In the genomic region with DNA sequence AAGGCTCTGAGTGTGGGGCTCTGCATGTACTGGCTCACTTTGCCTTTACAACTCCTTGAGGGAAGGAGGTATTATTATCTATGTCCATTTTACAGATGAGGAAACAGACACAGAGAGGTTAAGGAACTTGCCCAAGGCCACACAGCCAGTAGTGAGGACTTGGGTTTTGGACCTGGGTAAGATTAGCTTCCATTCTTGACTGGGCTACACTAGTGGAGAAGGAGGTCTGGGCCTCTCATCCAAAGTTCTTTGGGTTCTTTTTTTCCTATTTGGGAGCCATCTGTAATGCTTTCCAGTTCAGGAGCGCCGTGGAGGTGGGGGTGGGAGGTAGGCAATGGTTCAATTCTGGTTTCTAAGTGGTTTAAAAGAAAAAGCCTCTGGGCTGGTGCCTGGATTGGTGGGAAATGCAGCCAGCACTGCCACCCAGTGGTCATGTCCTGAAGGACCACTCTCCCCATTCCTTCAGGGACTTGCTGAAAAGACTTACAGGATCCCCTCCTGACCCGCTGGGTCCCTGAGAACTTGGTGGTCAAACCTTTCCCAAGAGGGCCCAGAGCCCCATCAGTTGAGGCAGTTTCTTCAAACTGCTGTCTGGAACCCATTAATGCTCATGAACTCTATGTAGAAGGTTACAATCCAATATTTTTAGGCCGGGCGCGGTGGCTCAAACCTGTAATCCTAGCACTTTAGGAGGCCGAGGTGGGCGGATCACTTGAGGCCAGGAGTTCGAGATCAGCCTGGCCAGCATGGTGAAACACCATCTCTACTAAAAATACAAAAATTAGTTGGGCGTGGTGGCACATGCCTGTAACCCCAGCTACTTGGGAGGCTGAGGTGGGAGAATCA, we compare ENCODE assay signal across 8 cellular contexts. TPM values are rescaled to one million over a fixed set of nuclear protein-coding genes. Genes with fewer than 3 reads are reported as not detected.
DNase-seq lines count a peak whose midpoint lies in the region; ATAC-seq and TF ChIP-seq lines count a peak whose summit lies in the region.

No MANE protein-coding gene starts in this region.

- ATAC-seq in GM19468 (IDR thresholded peaks at IDR 0.05; ENCODE audit: extremely low read depth, unreplicated experiment) (peak; percentile 58), Right ventricle myocardium superior (ENCODE audit: poor library complexity) (peak; percentile 85), GM21786 (IDR thresholded peaks at IDR 0.05; ENCODE audit: unreplicated experiment) (no peak)

- TF ChIP-seq RAD21 in Ishikawa (IDR thresholded peaks at IDR 0.05; ENCODE audit: low read depth), result peak; percentile 92

- no peak for TF ChIP-seq EP300 in Ishikawa (IDR thresholded peaks at IDR 0.05; ENCODE audit: borderline replicate concordance)

- DNase-seq in D341Med (ENCODE audit: low spot score), result peak; percentile 81
- peak; percentile 74 for DNase-seq in SK-N-DZ (ENCODE audit: low spot score)
- DNase-seq in activated naive CD4-positive, alpha-beta T cell treated with anti-CD3 and anti-CD28 coated beads, Interleukin-2, amount 50 U/mL, for 16 hours, result peak; percentile 70
- peak; percentile 67 for DNase-seq in Right ventricle myocardium superior
- peak; percentile 87 for DNase-seq in posterior vena cava (ENCODE audit: low spot score)

- intact Hi-C loops in Right ventricle myocardium superior (cut with DNase I) (loop anchor here (2.0 to 5.0 kb wide), 2 partner anchors 79 to 171 kb away; no protein-coding TSS in a partner anchor), posterior vena cava (cut with DNase I) (loop anchor here (5.0 kb wide), 3 partner anchors 81 to 271 kb away; no protein-coding TSS in a partner anchor)

TF ChIP-seq in Ishikawa, 13 proteins besides CTCF, POLR2A, EP300 and RAD21:
- TF ChIP-seq TEAD4 (IDR thresholded peaks at IDR 0.05), result no peak
- no peak for TF ChIP-seq TCF12 (IDR thresholded peaks at IDR 0.05; ENCODE audit: low read depth)
- no peak for TF ChIP-seq CREB1 (IDR thresholded peaks at IDR 0.05; ENCODE audit: low read depth)
- TF ChIP-seq TAF1 (IDR thresholded peaks at IDR 0.05; ENCODE audit: low read depth), result no peak
- no peak for TF ChIP-seq YY1 (IDR thresholded peaks at IDR 0.05; ENCODE audit: low read depth)

RNA-seq across cellular contexts. Expression of a gene that starts 38.6 kb away (rescaled TPM):
- polyA plus RNA-seq in SK-N-DZ (2014; cell fraction: cytosol; rRNA removed), result not detected in 2 replicates
- not detected in 2 replicates for polyA plus RNA-seq in SK-N-DZ (2014; cell fraction: nucleus; rRNA removed)
- total RNA-seq in Right ventricle myocardium superior (not detected), posterior vena cava (not detected)

RNA-seq across cellular contexts. Expression of a gene that starts 50.3 kb away (rescaled TPM):
- polyA plus RNA-seq in SK-N-DZ (2014; cell fraction: cytosol; rRNA removed), result 34.7 and 39.5 TPM in 2 replicates
- polyA plus RNA-seq in SK-N-DZ (2014; cell fraction: nucleus; rRNA removed), result 48.3 and 75.5 TPM in 2 replicates
- 15.5 TPM for total RNA-seq in Right ventricle myocardium superior
- total RNA-seq in posterior vena cava, result 10 to 100 TPM; 17.1 to 20.8 TPM

RNA-seq across cellular contexts. Expression of a gene that starts 51.0 kb away (rescaled TPM):
- polyA plus RNA-seq in SK-N-DZ (2014; cell fraction: cytosol; rRNA removed), result 7.7 and 9.7 TPM in 2 replicates
- 5.4 and 7.2 TPM in 2 replicates for polyA plus RNA-seq in SK-N-DZ (2014; cell fraction: nucleus; rRNA removed)
- 17.9 TPM for total RNA-seq in Right ventricle myocardium superior
- 10 to 100 TPM; 29.3 to 39.2 TPM for total RNA-seq in posterior vena cava
